Comparison of ENCODE assay signal across 8 cellular contexts in genomic region chr1:147669475-147670318, GRCh38. TPM values are rescaled to one million over a fixed set of nuclear protein-coding genes. Genes with fewer than 3 reads are reported as not detected.
DNase-seq lines count a peak whose midpoint lies in the region; ATAC-seq and TF ChIP-seq lines count a peak whose summit lies in the region.

No MANE protein-coding gene starts in this region.

- H3K9ac ChIP-seq in BLaER1 treated with 17β-estradiol and CSF1 and Interleukin-3, amounts not matched to agents 10 nM and 100 nM = peak overlapping the region; percentile 63 to 80 (median 75)
- H3K9ac ChIP-seq in neural progenitor cell = peak overlapping the region; percentile 23

- peaks cover 7% of the 10 kb centered on the region for H3F3A ChIP-seq in neural progenitor cell (ENCODE audit: low read depth)

- 0% methylated on average over 37 of the region's 53 CpGs; no CpG with 5 or more reads in 1 of the 2 donors for WGBS in transverse colon (ENCODE audit: low coverage in 1 of 2), 2 donors

- H2AFZ ChIP-seq in OCI-LY7 (ENCODE audit: low read length) (peak overlapping the region; percentile 89), neural progenitor cell (replicated peaks) (peak overlapping the region; percentile 84)

- no TSS peak for BruUV-seq in OCI-LY7 (replicated peaks; lab: Mats Ljungman, UMichigan)

- no peaks in the 10 kb centered on the region for H3K36me3 ChIP-seq in BLaER1 treated with 17β-estradiol and CSF1 and Interleukin-3, amounts not matched to agents 10 nM and 100 nM
- no peaks in the 10 kb centered on the region for H3K36me3 ChIP-seq in OCI-LY7 (ENCODE audit: insufficient read depth, low read length)
- H3K36me3 ChIP-seq in neural progenitor cell = no peaks in the 10 kb centered on the region
- no peaks in the 10 kb centered on the region for H3K36me3 ChIP-seq in transverse colon

- peak; percentile 27; the same call in 1 of the 2 replicates for TF ChIP-seq CTCF in OCI-LY7 (conservative IDR thresholded peaks at IDR 0.05; ENCODE audit: low read length)
- no peak for TF ChIP-seq CTCF in foreskin keratinocyte (conservative IDR thresholded peaks at IDR 0.05)
- TF ChIP-seq CTCF in neural progenitor cell (IDR thresholded peaks at IDR 0.05) = no peak
- TF ChIP-seq CTCF in transverse colon (IDR thresholded peaks at IDR 0.05) = peak in 2 of 5 experiments; percentile 11 to 12

- H3K4me2 ChIP-seq in BLaER1 treated with 17β-estradiol and CSF1 and Interleukin-3, amounts not matched to agents 10 nM and 100 nM = peak overlapping the region; percentile 88 to 98 (median 96)
- H3K4me2 ChIP-seq in OCI-LY7 (ENCODE audit: low read length) = peak overlapping the region; percentile 84
- peak overlapping the region; percentile 96 for H3K4me2 ChIP-seq in neural progenitor cell

- POLR2A ChIA-PET in OCI-LY7 (lab: Charles Lee) = interaction anchor here (1.0 kb wide), 1 partner anchor 179 kb away, joined by 4 read pairs; no protein-coding TSS in a partner anchor

- in situ Hi-C loops in transverse colon (cut with MboI; ENCODE audit: low pct_ligation_motif_present in 1 of 4, low pct_unique_long_range_greater_than_20kb in 1 of 4, low sequenced_read_pairs in 3 of 4) = no loop called here

- peaks cover 6% of the 10 kb centered on the region for H3K27me3 Mint-ChIP-seq in neural progenitor cell (ENCODE audit: insufficient read depth, low read depth)

- peaks cover 14% of the 10 kb centered on the region; the same call in 1 of the 2 replicates for H3K79me2 ChIP-seq in OCI-LY7 (ENCODE audit: insufficient read depth, low read depth, low read length)
- peaks cover 32% of the 10 kb centered on the region for H3K79me2 ChIP-seq in neural progenitor cell (ENCODE audit: low read depth)

- peaks cover 9 to 21% (median 16%) of the 10 kb centered on the region in 10 experiments for H3K4me1 ChIP-seq in BLaER1 treated with 17β-estradiol and CSF1 and Interleukin-3, amounts not matched to agents 10 nM and 100 nM
- H3K4me1 ChIP-seq in OCI-LY7 (ENCODE audit: insufficient read depth, low read length, poor library complexity, severe bottlenecking) (peaks cover 10% of the 10 kb centered on the region), foreskin keratinocyte (no peaks in the 10 kb centered on the region), neural progenitor cell (peaks cover 5% of the 10 kb centered on the region), transverse colon (peaks cover 4 to 10% (median 9%) of the 10 kb centered on the region in 4 donors)

- H3K27ac Mint-ChIP-seq in neural progenitor cell = peak overlapping the region; percentile 84

- H4K20me1 ChIP-seq in BLaER1 treated with 17β-estradiol and CSF1 and Interleukin-3, amounts not matched to agents 10 nM and 100 nM = no peaks in the 10 kb centered on the region
- H4K20me1 ChIP-seq in OCI-LY7 (ENCODE audit: insufficient read depth, low read length) (no peaks in the 10 kb centered on the region), neural progenitor cell (ENCODE audit: low read depth) (no peaks in the 10 kb centered on the region)

- ATAC-seq in GM19025 (IDR thresholded peaks at IDR 0.05; ENCODE audit: low read depth, unreplicated experiment) = peak; percentile 25
- peak; percentile 34 for ATAC-seq in HG03196 (IDR thresholded peaks at IDR 0.05; ENCODE audit: unreplicated experiment)
- ATAC-seq in foreskin keratinocyte = peak; percentile 57

- H3K36me3 Mint-ChIP-seq in neural progenitor cell = peaks cover 26% of the 10 kb centered on the region

- CTCF ChIA-PET in OCI-LY7 (lab: Charles Lee; ENCODE audit: unreplicated experiment) = no interaction called here

- H3K9me3 Mint-ChIP-seq in neural progenitor cell = peaks cover 12% of the 10 kb centered on the region

- no peaks in the 10 kb centered on the region for H3K9me3 ChIP-seq in BLaER1 treated with 17β-estradiol and CSF1 and Interleukin-3, amounts not matched to agents 10 nM and 100 nM (replicated peaks in 1 of 11)
- no peaks in the 10 kb centered on the region for H3K9me3 ChIP-seq in OCI-LY7 (ENCODE audit: low read length)
- H3K9me3 ChIP-seq in neural progenitor cell (ENCODE audit: low read depth) = no peaks in the 10 kb centered on the region
- H3K9me3 ChIP-seq in transverse colon = no peaks in the 10 kb centered on the region

- no peak for TF ChIP-seq POLR2A in transverse colon (IDR thresholded peaks at IDR 0.05)

- DNase-seq in OCI-LY7 (ENCODE audit: low spot score) (peak; percentile 70), foreskin keratinocyte (peak; percentile 17 to 40), neural progenitor cell (ENCODE audit: low spot score) (peak; percentile 64), transverse colon (peak; percentile 55)
- peak; percentile 20 for DNase-seq in activated T-helper 9 cell treated with anti-CD3 and anti-CD28 coated beads, Interleukin-2, amount 50 U/mL, for 16 hours (ENCODE audit: low read depth)

- intact Hi-C loops in OCI-LY7 (cut with micrococcal nuclease; ENCODE audit: unreplicated experiment) (no loop called here), transverse colon (cut with DNase I; ENCODE audit: low total_unique reads) (no loop called here)

- no peaks in the 10 kb centered on the region for H3K9me2 ChIP-seq in OCI-LY7 (ENCODE audit: insufficient read depth, low read length)

- H3K4me3 Mint-ChIP-seq in neural progenitor cell = peak overlapping the region; percentile 91

- peak overlapping the region; percentile 71 to 82 (median 75) for H3K4me3 ChIP-seq in BLaER1 treated with 17β-estradiol and CSF1 and Interleukin-3, amounts not matched to agents 10 nM and 100 nM
- H3K4me3 ChIP-seq in OCI-LY7 (ENCODE audit: low read depth, low read length, poor library complexity, severe bottlenecking) (peak overlapping the region; percentile 84), neural progenitor cell (peak overlapping the region; percentile 70), transverse colon (peak overlapping the region; percentile 64 to 92 (median 78))

- H3K27ac ChIP-seq in BLaER1 treated with 17β-estradiol and CSF1 and Interleukin-3, amounts not matched to agents 10 nM and 100 nM = peak overlapping the region in 10 of 11 experiments; percentile 9 to 55 (median 41); a peak in 15 of 22 replicates
- H3K27ac ChIP-seq in OCI-LY7 (ENCODE audit: low read depth, low read length, poor library complexity, severe bottlenecking) (no peak overlapping the region), foreskin keratinocyte (no peak overlapping the region), neural progenitor cell (no peak overlapping the region), transverse colon (peak overlapping the region; percentile 81 to 93 (median 89))

- peaks cover 34% of the 10 kb centered on the region for H3K4me1 Mint-ChIP-seq in neural progenitor cell

- no peaks in the 10 kb centered on the region for H3K27me3 ChIP-seq in BLaER1 treated with 17β-estradiol and CSF1 and Interleukin-3, amounts not matched to agents 10 nM and 100 nM
- no peaks in the 10 kb centered on the region for H3K27me3 ChIP-seq in foreskin keratinocyte
- no peaks in the 10 kb centered on the region for H3K27me3 ChIP-seq in neural progenitor cell
- H3K27me3 ChIP-seq in transverse colon = no peaks in the 10 kb centered on the region

- no peak for TF ChIP-seq EP300 in transverse colon (IDR thresholded peaks at IDR 0.05; ENCODE audit: low read depth)

RNA-seq across cellular contexts. Expression of gene ACP6, which starts 0.6 kb away (rescaled TPM):
- 17.5 and 20.0 TPM in 2 replicates for total RNA-seq in OCI-LY7 (2014; rRNA removed; shearing (Covaris generic))
- total RNA-seq in OCI-LY7 (2022) (37.8 and 38.6 TPM in 2 replicates), foreskin keratinocyte (8.7 and 9.5 TPM in 2 replicates), neural progenitor cell (ENCODE audit: low replicate concordance) (25.9 and 27.6 TPM in 2 replicates), transverse colon (10 to 100 TPM in 3 of 4 donors, 1 to 10 TPM in 1; 7.5 to 25.7 (median 19.9) TPM)
- 10.7 and 14.8 TPM in 2 replicates for polyA plus RNA-seq in foreskin keratinocyte

Comparison
In these comparisons a context has a peak if more than half of its experiments do, and no peak if none do; other contexts are left out.
1. H3K27ac ChIP-seq: peak in BLaER1 treated with 17β-estradiol and CSF1 and Interleukin-3, amounts not matched to agents 10 nM and 100 nM (10 of 11) and transverse colon (4 of 4); none in OCI-LY7 (single experiment), foreskin keratinocyte (single experiment) and neural progenitor cell (single experiment).
2. DNase-seq: peak in every context shown above with its lines; median percentile 70 in OCI-LY7; 64 in neural progenitor cell; 55 in transverse colon; 28 in foreskin keratinocyte; 20 in activated T-helper 9 cell treated with anti-CD3 and anti-CD28 coated beads, Interleukin-2, amount 50 U/mL, for 16 hours.
3. Peak in every context shown above with its lines, with median percentiles within 50 percentile points of each other: H3K4me2 ChIP-seq, H3K4me3 ChIP-seq and ATAC-seq.